ENCODE assay signal across 8 cellular contexts in genomic region chr1:53485478-53486394, GRCh38. TPM values are rescaled to one million over a fixed set of nuclear protein-coding genes. Genes with fewer than 3 reads are reported as not detected.
DNase-seq lines count a peak whose midpoint lies in the region; ATAC-seq and TF ChIP-seq lines count a peak whose summit lies in the region.

No MANE protein-coding gene starts in this region.

- DNase-seq in DMS79 (lab: John Stamatoyannopoulos, UW) (peak; percentile 55), MG63 (peak; percentile 70), RWPE2 (ENCODE audit: low spot score) (no peak), activated gamma-delta T cell (lab: John Stamatoyannopoulos, UW) (peak; percentile 43), pons (ENCODE audit: low spot score) (peak; percentile 56), upper lobe of right lung (peak; percentile 88)

- no peaks in the 10 kb centered on the region for H3K36me3 ChIP-seq in MG63
- H3K36me3 ChIP-seq in RWPE2 (ENCODE audit: low read depth) = no peaks in the 10 kb centered on the region
- no peaks in the 10 kb centered on the region for H3K36me3 ChIP-seq in gastroesophageal sphincter
- no peaks in the 10 kb centered on the region for H3K36me3 ChIP-seq in upper lobe of right lung

- H3K9me3 ChIP-seq in MG63 = no peaks in the 10 kb centered on the region
- H3K9me3 ChIP-seq in RWPE2 (ENCODE audit: severe bottlenecking) = no peaks in the 10 kb centered on the region
- no peaks in the 10 kb centered on the region for H3K9me3 ChIP-seq in gastroesophageal sphincter
- H3K9me3 ChIP-seq in upper lobe of right lung = no peaks in the 10 kb centered on the region

- intact Hi-C loops in upper lobe of right lung (cut with DNase I) = no loop called here

- peak; percentile 88 for ATAC-seq in RWPE2 (ENCODE audit: low read depth)
- peak; percentile 74 for ATAC-seq in gastroesophageal sphincter
- ATAC-seq in upper lobe of right lung = peak; percentile 90
- no peak for ATAC-seq in GM21619 (IDR thresholded peaks at IDR 0.05; ENCODE audit: unreplicated experiment)

- WGBS in gastroesophageal sphincter (ENCODE audit: low coverage in 1 of 2), 2 donors = 2 to 3% methylated on average over 9 to 11 of the region's 27 CpGs

- H3K27me3 ChIP-seq in MG63 (no peaks in the 10 kb centered on the region), RWPE2 (ENCODE audit: insufficient read depth, poor library complexity, severe bottlenecking) (peaks cover 12% of the 10 kb centered on the region), gastroesophageal sphincter (peaks cover 60% of the 10 kb centered on the region), upper lobe of right lung (peaks cover 14% of the 10 kb centered on the region)

- TF ChIP-seq CTCF in RWPE2 (IDR thresholded peaks at IDR 0.05; ENCODE audit: poor library complexity, severe bottlenecking) (peak; percentile 84), gastroesophageal sphincter (IDR thresholded peaks at IDR 0.05) (peak in 3 of 4 experiments; percentile 78 to 90 (median 79)), upper lobe of right lung (IDR thresholded peaks at IDR 0.05) (peak; percentile 86)

- H3K4me3 ChIP-seq in MG63 (no peak overlapping the region), RWPE2 (ENCODE audit: severe bottlenecking) (no peak overlapping the region), gastroesophageal sphincter (no peak overlapping the region), upper lobe of right lung (no peak overlapping the region)

- no peaks in the 10 kb centered on the region for H3K4me1 ChIP-seq in RWPE2 (ENCODE audit: insufficient read depth, poor library complexity, severe bottlenecking)
- peaks cover 0 to 7% (median 0%) of the 10 kb centered on the region in 3 donors for H3K4me1 ChIP-seq in gastroesophageal sphincter
- no peaks in the 10 kb centered on the region for H3K4me1 ChIP-seq in upper lobe of right lung

- no peak overlapping the region for H3K27ac ChIP-seq in RWPE2 (ENCODE audit: poor library complexity, severe bottlenecking)
- H3K27ac ChIP-seq in gastroesophageal sphincter = no peak overlapping the region
- no peak overlapping the region for H3K27ac ChIP-seq in upper lobe of right lung

- TF ChIP-seq EP300 in gastroesophageal sphincter (IDR thresholded peaks at IDR 0.05) = no peak

- no peak for TF ChIP-seq POLR2A in gastroesophageal sphincter (IDR thresholded peaks at IDR 0.05)

RNA-seq across cellular contexts. Expression of gene DMRTB1, which starts 26.5 kb away (rescaled TPM):
- total RNA-seq in MG63 (2014; rRNA removed; shearing (Covaris generic); ENCODE audit: low replicate concordance) = not detected in 2 replicates
- not detected for total RNA-seq in gastroesophageal sphincter
- total RNA-seq in upper lobe of right lung = not detected
